Comparison of ENCODE assay signal across 25 cellular contexts in the genomic region with DNA sequence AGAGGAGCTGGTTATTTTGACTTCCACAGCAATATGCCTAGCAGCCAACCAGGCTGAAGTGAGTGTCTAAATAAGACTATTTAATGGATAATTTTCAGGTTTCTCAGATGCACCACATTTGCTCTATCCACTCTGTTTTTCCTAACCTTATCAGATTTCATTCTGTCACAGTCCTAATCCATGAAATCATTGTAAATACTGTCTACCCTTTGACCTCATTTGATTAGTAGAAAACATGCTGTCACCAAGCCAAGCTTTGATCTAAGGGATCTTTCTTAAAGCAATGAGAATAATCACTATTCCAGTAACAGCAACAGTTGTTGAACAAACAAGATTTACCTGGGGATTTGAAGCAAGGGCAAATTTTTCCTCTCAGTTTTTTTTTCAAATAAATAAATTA.
"Had no signal": no experiment of that assay in that cellular context is flagged by ENCODE, and none has a peak within 500 bp of the region (broad histone marks: within the 10 kb centered on the region; RNA-seq: fewer than 3 reads in every experiment).

No MANE protein-coding gene starts in this region.

- H3K9me3 ChIP-seq: stomach, suprapubic skin, testis, thoracic aorta, thyroid gland, tibial artery, tibial nerve, transverse colon, upper lobe of left lung, upper lobe of right lung, uterus, vagina had no signal

- ATAC-seq: stimulated activated memory B cell treated with anti-CD40 and anti-IgM and Interleukin-4, amounts not matched to agents 10 μg/mL and 1 μg/mL and 100 μg/mL, for 72 hours; stimulated activated naive B cell treated with anti-CD40 and anti-IgM and Interleukin-4, amounts not matched to agents 10 μg/mL and 1 μg/mL and 100 μg/mL, for 72 hours; stimulated activated naive CD8-positive, alpha-beta T cell treated with anti-CD3 and anti-CD28 coated beads, Interleukin-15, amount 100 ng/mL, for 72 hours; stimulated activated naive CD8-positive, alpha-beta T cell treated with anti-CD3 and anti-CD28 coated beads, Interleukin-15, Interleukin-2, amounts not matched to agents 100 U/mL and 50 U/mL, for 24 hours; upper lobe of right lung had no signal

- H3K4me1 ChIP-seq: testis, tibial artery, tibial nerve, upper lobe of left lung, upper lobe of right lung, uterus, vagina had no signal

- H3K4me3 ChIP-seq: stomach, suprapubic skin, testis, thoracic aorta, thyroid gland, tibial artery, tibial nerve, transverse colon, upper lobe of left lung, upper lobe of right lung, uterus, vagina had no signal

- H3K36me3 ChIP-seq: stomach, suprapubic skin, thoracic aorta, thyroid gland, tibial artery, tibial nerve, transverse colon, upper lobe of left lung, upper lobe of right lung, uterus, vagina had no signal

- DNase-seq: stimulated activated CD4-positive, alpha-beta T cell treated with anti-CD3 and anti-CD28 coated beads, Interleukin-2, amount 100 ng/mL, for 48 hours; stimulated activated CD4-positive, alpha-beta T cell treated with anti-CD3 and anti-CD28 coated beads, Interleukin-4, amount 100 ng/mL, for 1 hour; stimulated activated CD4-positive, alpha-beta T cell treated with anti-CD3 and anti-CD28 coated beads, Interleukin-4, amount 100 ng/mL, for 24 hours; stimulated activated CD4-positive, alpha-beta T cell treated with anti-CD3 and anti-CD28 coated beads, Interleukin-4, amount 100 ng/mL, for 4 hours; stimulated activated CD8-positive, alpha-beta memory T cell treated with anti-CD3 and anti-CD28 coated beads, Interleukin-4, amount 100 ng/mL, for 48 hours; stimulated activated naive B cell treated with anti-CD40 and anti-IgM and Interleukin-4, amounts not matched to agents 10 μg/mL and 1 μg/mL and 100 μg/mL, for 72 hours; stimulated activated naive CD4-positive, alpha-beta T cell; stimulated activated naive CD4-positive, alpha-beta T cell treated with Interleukin-2 at 50 U/mL for 16 hours; stimulated activated naive CD8-positive, alpha-beta T cell treated with anti-CD3 and anti-CD28 coated beads, Interleukin-15, amount 100 ng/mL, for 72 hours; stimulated activated naive CD8-positive, alpha-beta T cell treated with anti-CD3 and anti-CD28 coated beads, Interleukin-15, Interleukin-2, amounts not matched to agents 100 U/mL and 50 U/mL, for 24 hours; stomach; substantia nigra; testis; thyroid gland; tibial artery; transverse colon; trophoblast cell; upper lobe of right lung; uterus had no signal

- H3K27ac ChIP-seq: stomach, suprapubic skin, testis, thoracic aorta, thyroid gland, tibial artery, tibial nerve, transverse colon, upper lobe of left lung, upper lobe of right lung, uterus, vagina had no signal

- H3K27me3 ChIP-seq: stomach, suprapubic skin, testis, thyroid gland, tibial artery, tibial nerve, transverse colon, upper lobe of left lung, upper lobe of right lung, uterus, vagina had no signal
